In the genomic region with DNA sequence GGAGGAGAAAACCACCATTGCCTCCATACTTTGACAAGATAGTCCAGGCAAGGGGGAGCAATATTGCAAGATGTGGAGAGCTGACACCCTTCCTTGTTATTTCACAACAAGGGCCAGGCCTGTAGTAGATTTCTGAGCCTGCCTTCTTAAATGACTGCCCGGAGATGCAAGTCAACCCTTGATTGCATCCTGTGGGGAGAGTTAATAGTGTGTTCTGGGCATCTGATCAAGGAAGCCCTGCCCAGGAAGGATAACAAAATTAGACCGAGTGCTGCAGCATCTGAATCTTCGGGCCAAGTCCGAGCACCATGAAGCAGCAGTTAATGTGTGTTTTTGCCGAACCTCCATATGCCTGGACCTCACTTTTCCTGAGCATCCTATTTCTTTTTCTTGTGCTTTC, we compare ENCODE assay signal across 24 cellular contexts.
"Had no signal": no experiment of that assay in that cellular context is flagged by ENCODE, and none has a peak within 500 bp of the region (broad histone marks: within the 10 kb centered on the region; RNA-seq: fewer than 3 reads in every experiment).

No MANE protein-coding gene starts in this region.

- H3K4me3 ChIP-seq: adrenal gland, body of pancreas, breast epithelium, SJCRH30, SK-N-MC had no signal

- H3K4me1 ChIP-seq: adrenal gland, body of pancreas, breast epithelium, SJCRH30 had no signal

- ATAC-seq: activated CD8-positive, alpha-beta T cell treated with anti-CD3 and anti-CD28 coated beads, Interleukin-2, amount 10 ng/mL, durations not matched to agents 7 days and 5 days; body of pancreas; Panc1 had no signal

- H3K27me3 ChIP-seq: adrenal gland, body of pancreas, breast epithelium, SJCRH30 had no signal

- DNase-seq: activated CD4-positive, alpha-beta T cell treated with anti-CD3 and anti-CD28 coated beads, Interleukin-2, amount 10 ng/mL, durations not matched to agents 24 days and 14 days; activated CD4-positive, alpha-beta T cell treated with anti-CD3 and anti-CD28 coated beads, Interleukin-2, amount 50 U/mL, for 48 hours; activated CD8-positive, alpha-beta T cell treated with anti-CD3 and anti-CD28 coated beads, Interleukin-2, amount 10 ng/mL, durations not matched to agents 7 days and 5 days; activated gamma-delta T cell; activated naive CD4-positive, alpha-beta T cell treated with Interleukin-2 at 50 U/mL for 16 hours; activated T-cell treated with anti-CD3 and anti-CD28 coated beads, Interleukin-2, amount 50 U/mL, for 24 hours; adrenal gland; body of pancreas; NCI-H1092 treated with DMSO at 0.1 percent for 48 hours; NCI-H1417; NCI-H146; NCI-H187; NCI-H2029 treated with DMSO at 0.1 percent for 48 hours; NCI-H2107; NCI-H345; NCI-H524 treated with DMSO at 0.1 percent for 48 hours; SHP77; SJCRH30; T1000 had no signal

- H3K27me3 Mint-ChIP-seq: activated CD4-positive, alpha-beta T cell treated with anti-CD3 and anti-CD28 coated beads, Interleukin-2, amount 10 ng/mL, durations not matched to agents 24 days and 14 days; activated naive CD4-positive, alpha-beta T cell treated with anti-CD3 and anti-CD28 coated beads, Interleukin-2, amount 50 U/mL, for 24 hours had no signal

- H3K36me3 ChIP-seq: adrenal gland, breast epithelium, SJCRH30 had no signal

- H3K36me3 Mint-ChIP-seq: activated naive CD4-positive, alpha-beta T cell treated with anti-CD3 and anti-CD28 coated beads, Interleukin-2, amount 50 U/mL, for 24 hours had no signal

- H3K27ac Mint-ChIP-seq: activated CD4-positive, alpha-beta T cell treated with anti-CD3 and anti-CD28 coated beads, Interleukin-2, amount 10 ng/mL, durations not matched to agents 24 days and 14 days; activated CD8-positive, alpha-beta T cell treated with anti-CD3 and anti-CD28 coated beads, Interleukin-2, amount 10 ng/mL, durations not matched to agents 7 days and 5 days; activated naive CD4-positive, alpha-beta T cell treated with anti-CD3 and anti-CD28 coated beads, Interleukin-2, amount 50 U/mL, for 24 hours; activated T-cell treated with anti-CD3 and anti-CD28 coated beads, Interleukin-2, amount 50 U/mL, for 24 hours; activated T-helper 2 cell treated with anti-CD3 and anti-CD28 coated beads, Interferon-gamma antibody, Interleukin-2, Interleukin-4, amounts not matched to agents 10 μg/mL and 5 μg/mL and 100 μg/mL, durations not matched to agents 14 hours and 24 hours and 36 hours had no signal

- H3K27ac ChIP-seq: adrenal gland, body of pancreas, breast epithelium, SJCRH30, SK-N-MC had no signal

- H3K4me3 Mint-ChIP-seq: activated CD4-positive, alpha-beta T cell treated with anti-CD3 and anti-CD28 coated beads, Interleukin-2, amount 10 ng/mL, durations not matched to agents 24 days and 14 days; activated CD8-positive, alpha-beta T cell treated with anti-CD3 and anti-CD28 coated beads, Interleukin-2, amount 10 ng/mL, durations not matched to agents 7 days and 5 days; activated naive CD4-positive, alpha-beta T cell treated with anti-CD3 and anti-CD28 coated beads, Interleukin-2, amount 50 U/mL, for 24 hours; activated T-cell treated with anti-CD3 and anti-CD28 coated beads, Interleukin-2, amount 50 U/mL, for 24 hours had no signal

- H3K4me1 Mint-ChIP-seq: activated CD4-positive, alpha-beta T cell treated with anti-CD3 and anti-CD28 coated beads, Interleukin-2, amount 10 ng/mL, durations not matched to agents 24 days and 14 days; activated naive CD4-positive, alpha-beta T cell treated with anti-CD3 and anti-CD28 coated beads, Interleukin-2, amount 50 U/mL, for 24 hours had no signal

- H3K9me3 ChIP-seq: adrenal gland, body of pancreas, breast epithelium, SJCRH30 had no signal

- H3K9me3 Mint-ChIP-seq: activated CD4-positive, alpha-beta T cell treated with anti-CD3 and anti-CD28 coated beads, Interleukin-2, amount 10 ng/mL, durations not matched to agents 24 days and 14 days; activated T-cell treated with anti-CD3 and anti-CD28 coated beads, Interleukin-2, amount 50 U/mL, for 24 hours; activated T-helper 2 cell treated with anti-CD3 and anti-CD28 coated beads, Interferon-gamma antibody, Interleukin-2, Interleukin-4, amounts not matched to agents 10 μg/mL and 5 μg/mL and 100 μg/mL, durations not matched to agents 14 hours and 24 hours and 36 hours had no signal
